Comparison of ENCODE assay signal across 8 cellular contexts in genomic region chr10:80455461-80456345, GRCh38. TPM values are rescaled to one million over a fixed set of nuclear protein-coding genes. Genes with fewer than 3 reads are reported as not detected.
DNase-seq lines count a peak whose midpoint lies in the region; ATAC-seq and TF ChIP-seq lines count a peak whose summit lies in the region.

No MANE protein-coding gene starts in this region.

- TF ChIP-seq POLR2A in right lobe of liver (IDR thresholded peaks at IDR 0.05) = no peak

- H3K4me3 ChIP-seq in astrocyte of the spinal cord (ENCODE audit: low read depth, low read length) = peak overlapping the region; percentile 78
- H3K4me3 ChIP-seq in right lobe of liver = peak overlapping the region; percentile 94 to 97 (median 94)
- H3K4me3 ChIP-seq in tibial artery = peak overlapping the region; percentile 98 to 99

- no peak for ATAC-seq in right lobe of liver
- no peak for ATAC-seq in GM18858 (IDR thresholded peaks at IDR 0.05; ENCODE audit: unreplicated experiment)
- no peak for ATAC-seq in HG03095 (IDR thresholded peaks at IDR 0.05; ENCODE audit: unreplicated experiment)

- 57% methylated on average over 6 of the region's 13 CpGs for WGBS in right lobe of liver (ENCODE audit: insufficient coverage, low coverage, low lambda C conversion rate, missing lambda C conversion rate)

- H3K36me3 ChIP-seq in right lobe of liver (no peaks in the 10 kb centered on the region), tibial artery (no peaks in the 10 kb centered on the region)

- H3K9me3 ChIP-seq in right lobe of liver (no peaks in the 10 kb centered on the region), tibial artery (no peaks in the 10 kb centered on the region)

- H3K27ac ChIP-seq in right lobe of liver = peak overlapping the region; percentile 86 to 97 (median 94)
- H3K27ac ChIP-seq in tibial artery = peak overlapping the region; percentile 98 to 100

- H3K4me1 ChIP-seq in right lobe of liver (peaks cover 0 to 66% (median 18%) of the 10 kb centered on the region in 4 donors), tibial artery (peaks cover 0 to 67% (median 49%) of the 10 kb centered on the region in 4 donors)

- TF ChIP-seq CTCF in astrocyte of the spinal cord (IDR thresholded peaks at IDR 0.05; ENCODE audit: low read depth, low read length) = no peak
- no peak for TF ChIP-seq CTCF in right lobe of liver (IDR thresholded peaks at IDR 0.05)
- no peak for TF ChIP-seq CTCF in tibial artery (IDR thresholded peaks at IDR 0.05)

- H3K27me3 ChIP-seq in right lobe of liver = no peaks in the 10 kb centered on the region
- H3K27me3 ChIP-seq in tibial artery = no peaks in the 10 kb centered on the region

- DNase-seq in activated CD8-positive, alpha-beta memory T cell treated with anti-CD3 and anti-CD28 coated beads for 24 hours = peak; percentile 58
- no peak for DNase-seq in activated CD8-positive, alpha-beta memory T cell treated with anti-CD3 and anti-CD28 coated beads, Interleukin-2, amount 50 U/mL, for 48 hours
- DNase-seq in astrocyte of the spinal cord (ENCODE audit: low read depth, low spot score) (no peak), right lobe of liver (no peak), tibial artery (peak in 1 of 2 donors; percentile 62), NCI-H146 treated with DMSO at 0.1 percent for 48 hours (lab: John Stamatoyannopoulos, UW; ENCODE audit: unreplicated experiment) (no peak)

- intact Hi-C loops in right lobe of liver (cut with DNase I) = no loop called here
- intact Hi-C loops in tibial artery (cut with DNase I; ENCODE audit: low total_unique reads) = no loop called here

- in situ Hi-C loops in astrocyte of the spinal cord (cut with HindIII; ENCODE audit: low sequenced_read_pairs) = no loop called here

RNA-seq across cellular contexts. Expression of gene TSPAN14, which starts 1.6 kb away (rescaled TPM):
- total RNA-seq in right lobe of liver = 10 to 100 TPM; 22.1 to 39.0 (median 28.4) TPM

RNA-seq across cellular contexts. Expression of gene PRXL2A, which starts 47.4 kb away (rescaled TPM):
- 10 to 100 TPM; 41.3 to 89.8 (median 80.5) TPM for total RNA-seq in right lobe of liver
